Comparison of ENCODE assay signal across 11 cellular contexts in the genomic region with DNA sequence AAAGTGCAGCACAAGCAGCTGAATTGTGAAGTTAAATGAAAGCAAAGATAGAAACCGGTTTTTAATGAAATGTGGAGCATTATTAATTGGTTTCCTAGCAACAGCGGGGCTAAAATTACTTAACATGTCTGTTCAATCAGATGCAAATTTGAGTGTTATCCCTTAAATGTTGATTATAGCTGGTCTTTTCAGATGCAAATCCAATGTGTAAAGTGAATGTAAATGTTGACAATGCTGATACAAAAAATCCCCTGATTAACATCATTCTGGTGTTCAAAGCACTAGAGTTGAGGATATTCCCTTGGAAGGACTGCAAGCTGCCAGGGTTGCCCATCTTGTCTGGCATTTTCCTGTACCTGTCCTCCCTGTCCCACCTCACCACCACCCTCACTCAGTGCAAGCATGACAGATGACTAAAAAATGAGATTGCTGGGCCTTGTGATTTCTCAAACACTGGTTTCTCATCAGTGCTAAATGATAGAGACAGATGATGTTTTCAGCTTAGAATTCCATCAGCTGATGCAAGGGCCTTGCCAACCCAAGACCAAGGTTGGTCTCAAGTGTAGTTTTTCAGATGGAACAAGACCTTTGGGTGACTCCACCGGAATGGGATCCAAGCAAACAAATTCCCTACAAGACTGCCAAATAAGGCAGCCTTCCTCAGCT. TPM values are rescaled to one million over a fixed set of nuclear protein-coding genes. Genes with fewer than 3 reads are reported as not detected.
DNase-seq lines count a peak whose midpoint lies in the region; ATAC-seq lines count a peak whose summit lies in the region.
"Had no signal": no experiment of that assay in that cellular context is flagged by ENCODE, and none has a peak within 500 bp of the region (broad histone marks: within the 10 kb centered on the region; RNA-seq: fewer than 3 reads in every experiment).

No MANE protein-coding gene starts in this region.

- ATAC-seq in GM21447 (IDR thresholded peaks at IDR 0.05; ENCODE audit: unreplicated experiment), result no peak
- ATAC-seq: T-helper 17 cell had no signal

- in situ Hi-C loops in G401 (cut with HindIII; ENCODE audit: low sequenced_read_pairs), result no loop called here

- peak; percentile 17 for DNase-seq in AG20443 (ENCODE audit: low spot score)
- DNase-seq in NCI-H226, result peak; percentile 68
- peak; percentile 63 for DNase-seq in fibroblast of gingiva (ENCODE audit: low read depth)
- DNase-seq in renal cortical epithelial cell (ENCODE audit: low read depth), result peak; percentile 26
- DNase-seq in G401 (ENCODE audit: low spot score), result no peak
- no peak for DNase-seq in NCI-H1436 treated with DMSO at 0.1 percent for 48 hours (lab: John Stamatoyannopoulos, UW)
- DNase-seq in NCI-H2029 treated with DMSO at 0.1 percent for 48 hours (lab: John Stamatoyannopoulos, UW), result no peak
- DNase-seq: left ventricle myocardium superior; NK-92 treated with Interleukin-12 subunit alpha and Interleukin-12 subunit beta, amount 100 ng/mL, for 24 hours; T-helper 17 cell had no signal

RNA-seq across cellular contexts. Expression of gene JAZF1, which starts 55.1 kb away (rescaled TPM):
- 4.3 and 9.6 TPM in 2 replicates for total RNA-seq in renal cortical epithelial cell
- total RNA-seq in G401 (2014; rRNA removed; shearing (Covaris generic)), result not detected in 2 replicates

Comparison
In these comparisons a context has a peak if more than half of its experiments do, and no peak if none do; other contexts are left out.
1. DNase-seq: peak in AG20443 (single experiment), NCI-H226 (single experiment), fibroblast of gingiva (single experiment) and renal cortical epithelial cell (single experiment); none in G401 (single experiment), NCI-H1436 treated with DMSO at 0.1 percent for 48 hours (single experiment) and NCI-H2029 treated with DMSO at 0.1 percent for 48 hours (single experiment).